In genomic region chr14:88333036-88333435, GRCh38 we compare ENCODE assay signal across 30 cellular contexts. TPM values are rescaled to one million over a fixed set of nuclear protein-coding genes. Genes with fewer than 3 reads are reported as not detected.
"Had no signal": no experiment of that assay in that cellular context is flagged by ENCODE, and none has a peak within 500 bp of the region (broad histone marks: within the 10 kb centered on the region; RNA-seq: fewer than 3 reads in every experiment).

No MANE protein-coding gene starts in this region.

- H3K4me1 ChIP-seq: ascending aorta, SJSA1 had no signal

- H3K4me2 ChIP-seq: SK-N-SH had no signal

- H3K27me3 ChIP-seq: ascending aorta had no signal

- H3K9ac ChIP-seq: SK-N-SH had no signal

- H3K36me3 Mint-ChIP-seq: activated naive CD4-positive, alpha-beta T cell treated with anti-CD3 and anti-CD28 coated beads, Interleukin-2, amount 50 U/mL, for 24 hours; activated naive CD8-positive, alpha-beta T cell treated with anti-CD3 and anti-CD28 coated beads, Interleukin-2, amount 10 ng/mL, durations not matched to agents 7 days and 5 days had no signal

- H3K4me3 Mint-ChIP-seq: activated CD4-positive, alpha-beta T cell treated with anti-CD3 and anti-CD28 coated beads for 36 hours; activated CD4-positive, alpha-beta T cell treated with anti-CD3 and anti-CD28 coated beads, Interleukin-2, amount 10 ng/mL, durations not matched to agents 7 days and 5 days; activated CD8-positive, alpha-beta T cell treated with anti-CD3 and anti-CD28 coated beads, Interleukin-2, amount 10 ng/mL, durations not matched to agents 7 days and 5 days; activated naive CD4-positive, alpha-beta T cell treated with anti-CD3 and anti-CD28 coated beads, Interleukin-2, amount 50 U/mL, for 24 hours; activated naive CD8-positive, alpha-beta T cell treated with anti-CD3 and anti-CD28 coated beads, Interleukin-2, amount 10 ng/mL, durations not matched to agents 7 days and 5 days; activated T-cell treated with anti-CD3 and anti-CD28 coated beads, Interleukin-2, amount 50 U/mL, for 24 hours; central memory CD8-positive, alpha-beta T cell; T-helper 1 cell treated with Interleukin-12 subunit alpha and Interleukin-12 subunit beta and Interleukin-4 antibody, amounts not matched to agents 30 μg/mL and 1 μg/mL, for 36 hours; T-helper 2 cell treated with Interferon-gamma antibody and Interleukin-4, amounts not matched to agents 5 μg/mL and 100 μg/mL, for 36 hours had no signal

- H3K9me3 Mint-ChIP-seq: activated CD4-positive, alpha-beta T cell treated with anti-CD3 and anti-CD28 coated beads, Interleukin-2, amount 10 ng/mL, durations not matched to agents 7 days and 5 days; activated naive CD4-positive, alpha-beta T cell treated with anti-CD3 and anti-CD28 coated beads, Interleukin-2, amount 50 U/mL, for 24 hours; activated naive CD8-positive, alpha-beta T cell treated with anti-CD3 and anti-CD28 coated beads, Interleukin-2, amount 10 ng/mL, durations not matched to agents 7 days and 5 days; activated T-cell treated with anti-CD3 and anti-CD28 coated beads, Interleukin-2, amount 50 U/mL, for 24 hours; activated T-helper 2 cell treated with anti-CD3 and anti-CD28 coated beads, Interferon-gamma antibody, Interleukin-2, Interleukin-4, amounts not matched to agents 10 μg/mL and 5 μg/mL and 100 μg/mL, durations not matched to agents 14 hours and 24 hours and 36 hours; central memory CD8-positive, alpha-beta T cell; T-helper 1 cell treated with Interleukin-12 subunit alpha and Interleukin-12 subunit beta and Interleukin-4 antibody, amounts not matched to agents 30 μg/mL and 1 μg/mL, for 36 hours; T-helper 2 cell treated with Interferon-gamma antibody and Interleukin-4, amounts not matched to agents 5 μg/mL and 100 μg/mL, for 36 hours had no signal

- DNase-seq: activated CD4-positive, alpha-beta T cell treated with anti-CD3 and anti-CD28 coated beads for 36 hours; activated CD4-positive, alpha-beta T cell treated with anti-CD3 and anti-CD28 coated beads, Interleukin-2, amount 10 ng/mL, durations not matched to agents 7 days and 5 days; activated CD4-positive, alpha-beta T cell treated with anti-CD3 and anti-CD28 coated beads, Interleukin-2, amount 50 U/mL, for 48 hours; activated CD8-positive, alpha-beta T cell treated with anti-CD3 and anti-CD28 coated beads, Interleukin-2, amount 10 ng/mL, durations not matched to agents 7 days and 5 days; activated gamma-delta T cell; activated naive CD4-positive, alpha-beta T cell treated with Interleukin-2 at 50 U/mL for 16 hours; activated naive CD8-positive, alpha-beta T cell treated with anti-CD3 and anti-CD28 coated beads, Interleukin-2, amount 10 ng/mL, durations not matched to agents 7 days and 5 days; activated T-cell treated with anti-CD3 and anti-CD28 coated beads, Interleukin-2, amount 50 U/mL, for 24 hours; amygdala; NCI-H1105; NCI-H1417 treated with DMSO at 0.1 percent for 48 hours; NCI-H187 treated with DMSO at 0.1 percent for 48 hours; NCI-H2081; NCI-H2171 treated with DMSO at 0.1 percent for 48 hours; NCI-H2227 treated with DMSO at 0.1 percent for 48 hours; NCI-H446; NCI-H510A treated with DMSO at 0.1 percent for 48 hours; NCI-H69; SHP77 treated with DMSO at 0.1 percent for 48 hours; SK-N-SH had no signal

- H3K27ac ChIP-seq: ascending aorta, cardiac muscle cell, SJSA1 had no signal

- H3K9me3 ChIP-seq: ascending aorta, SJSA1, SK-N-SH had no signal

- H3K27ac Mint-ChIP-seq: activated CD4-positive, alpha-beta T cell treated with anti-CD3 and anti-CD28 coated beads for 36 hours; activated CD4-positive, alpha-beta T cell treated with anti-CD3 and anti-CD28 coated beads, Interleukin-2, amount 10 ng/mL, durations not matched to agents 7 days and 5 days; activated CD8-positive, alpha-beta T cell treated with anti-CD3 and anti-CD28 coated beads, Interleukin-2, amount 10 ng/mL, durations not matched to agents 7 days and 5 days; activated naive CD4-positive, alpha-beta T cell treated with anti-CD3 and anti-CD28 coated beads, Interleukin-2, amount 50 U/mL, for 24 hours; activated naive CD8-positive, alpha-beta T cell treated with anti-CD3 and anti-CD28 coated beads, Interleukin-2, amount 10 ng/mL, durations not matched to agents 7 days and 5 days; activated T-cell treated with anti-CD3 and anti-CD28 coated beads, Interleukin-2, amount 50 U/mL, for 24 hours; activated T-helper 2 cell treated with anti-CD3 and anti-CD28 coated beads, Interferon-gamma antibody, Interleukin-2, Interleukin-4, amounts not matched to agents 10 μg/mL and 5 μg/mL and 100 μg/mL, durations not matched to agents 14 hours and 24 hours and 36 hours; T-helper 1 cell treated with Interleukin-12 subunit alpha and Interleukin-12 subunit beta and Interleukin-4 antibody, amounts not matched to agents 30 μg/mL and 1 μg/mL, for 36 hours; T-helper 2 cell treated with Interferon-gamma antibody and Interleukin-4, amounts not matched to agents 5 μg/mL and 100 μg/mL, for 36 hours had no signal

- H3K36me3 ChIP-seq: ascending aorta, cardiac muscle cell, SJSA1 had no signal

- H3K4me3 ChIP-seq: ascending aorta, cardiac muscle cell, SJSA1 had no signal

- H3K9me2 ChIP-seq: SK-N-SH had no signal

- H3K4me1 Mint-ChIP-seq: activated CD4-positive, alpha-beta T cell treated with anti-CD3 and anti-CD28 coated beads for 36 hours; activated CD4-positive, alpha-beta T cell treated with anti-CD3 and anti-CD28 coated beads, Interleukin-2, amount 10 ng/mL, durations not matched to agents 7 days and 5 days; activated naive CD4-positive, alpha-beta T cell treated with anti-CD3 and anti-CD28 coated beads, Interleukin-2, amount 50 U/mL, for 24 hours; activated naive CD8-positive, alpha-beta T cell treated with anti-CD3 and anti-CD28 coated beads, Interleukin-2, amount 10 ng/mL, durations not matched to agents 7 days and 5 days; central memory CD8-positive, alpha-beta T cell had no signal

RNA-seq across cellular contexts. Expression of gene KCNK10, which starts 10.0 kb away (rescaled TPM):
- total RNA-seq: activated CD4-positive, alpha-beta T cell treated with anti-CD3 and anti-CD28 coated beads for 36 hours; activated CD4-positive, alpha-beta T cell treated with anti-CD3 and anti-CD28 coated beads, Interleukin-2, amount 10 ng/mL, durations not matched to agents 7 days and 5 days; activated CD8-positive, alpha-beta T cell treated with anti-CD3 and anti-CD28 coated beads, Interleukin-2, amount 10 ng/mL, durations not matched to agents 7 days and 5 days; activated naive CD8-positive, alpha-beta T cell treated with anti-CD3 and anti-CD28 coated beads, Interleukin-2, amount 10 ng/mL, durations not matched to agents 7 days and 5 days; activated T-helper 2 cell treated with anti-CD3 and anti-CD28 coated beads, Interferon-gamma antibody, Interleukin-2, Interleukin-4, amounts not matched to agents 10 μg/mL and 5 μg/mL and 100 μg/mL, durations not matched to agents 14 hours and 24 hours and 36 hours; ascending aorta; cardiac muscle cell; M059J; RPMI7951; SJSA1 had no signal
- polyA plus RNA-seq: cardiac muscle cell, SK-N-SH had no signal
